In the genomic region with DNA sequence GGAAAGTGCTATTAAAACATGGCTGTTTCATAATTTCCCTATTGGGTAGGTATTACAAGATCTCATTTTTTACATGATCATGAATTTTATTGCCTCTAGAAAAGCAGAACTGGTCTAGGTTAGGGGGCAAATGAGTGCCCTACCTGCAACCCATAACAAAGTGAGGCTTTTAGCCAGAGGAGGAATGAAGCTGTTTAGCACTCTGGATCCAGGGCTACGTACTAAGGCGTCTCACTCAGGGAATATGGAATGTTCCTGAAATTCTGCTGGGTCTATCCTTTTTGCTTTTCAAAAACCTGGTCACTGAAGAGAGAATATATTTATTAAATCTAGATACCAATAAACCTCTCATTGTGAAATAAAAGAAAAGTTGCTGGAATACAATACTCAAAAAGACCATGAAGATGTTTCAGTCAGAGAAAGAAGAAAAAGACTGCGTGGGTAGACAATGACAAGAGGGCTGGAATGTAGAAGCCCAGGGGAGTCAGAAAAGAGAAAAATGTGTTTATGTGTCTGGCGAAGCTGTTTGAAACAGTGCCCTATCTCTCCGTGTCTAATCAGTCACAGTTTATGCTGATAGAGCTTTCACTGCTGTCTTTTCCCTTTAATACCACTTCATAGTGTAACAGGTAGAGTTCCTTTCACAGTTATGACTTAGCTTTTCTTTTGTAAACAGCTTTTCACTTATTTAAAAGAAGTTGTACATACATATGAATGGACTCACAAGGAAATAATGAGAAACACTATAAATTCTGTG, we compare ENCODE assay signal across 12 cellular contexts. TPM values are rescaled to one million over a fixed set of nuclear protein-coding genes. Genes with fewer than 3 reads are reported as not detected.
DNase-seq lines count a peak whose midpoint lies in the region; ATAC-seq and TF ChIP-seq lines count a peak whose summit lies in the region.
"Had no signal": no experiment of that assay in that cellular context is flagged by ENCODE, and none has a peak within 500 bp of the region (broad histone marks: within the 10 kb centered on the region; RNA-seq: fewer than 3 reads in every experiment).

No MANE protein-coding gene starts in this region.

- H3K4me3 ChIP-seq in left ventricle myocardium inferior (no peak overlapping the region), vagina (no peak overlapping the region)
- H3K4me3 ChIP-seq in naive thymus-derived CD4-positive, alpha-beta T cell (ENCODE audit: low read length) = no peak overlapping the region
- H3K4me3 ChIP-seq: ascending aorta had no signal

- H3K36me3 ChIP-seq in left ventricle myocardium inferior = no peaks in the 10 kb centered on the region
- H3K36me3 ChIP-seq in vagina = no peaks in the 10 kb centered on the region
- no peaks in the 10 kb centered on the region for H3K36me3 ChIP-seq in naive thymus-derived CD4-positive, alpha-beta T cell (ENCODE audit: control insufficient read depth in 2 of 3, insufficient read depth in 3 of 3, low read length in 3 of 3)
- H3K36me3 ChIP-seq: ascending aorta, neutrophil had no signal

- no peaks in the 10 kb centered on the region for H3K27me3 Mint-ChIP-seq in chondrocyte (ENCODE audit: low read depth)
- no peaks in the 10 kb centered on the region for H3K27me3 Mint-ChIP-seq in mesothelial cell of epicardium (ENCODE audit: low read depth)
- peaks cover 0 to 29% (median 0%) of the 10 kb centered on the region in 5 donors for H3K27me3 Mint-ChIP-seq in naive thymus-derived CD4-positive, alpha-beta T cell
- H3K27me3 Mint-ChIP-seq: stimulated activated naive CD8-positive, alpha-beta T cell treated with anti-CD3 and anti-CD28 coated beads, Interleukin-15, Interleukin-2, amounts not matched to agents 100 ng/mL and 50 ng/mL, for 24 hours had no signal

- H3K27ac Mint-ChIP-seq in chondrocyte (ENCODE audit: unreplicated experiment) = peak overlapping the region; percentile 23
- H3K27ac Mint-ChIP-seq in mesothelial cell of epicardium = peak overlapping the region; percentile 93
- no peak overlapping the region for H3K27ac Mint-ChIP-seq in naive thymus-derived CD4-positive, alpha-beta T cell
- H3K27ac Mint-ChIP-seq: stimulated activated naive CD8-positive, alpha-beta T cell treated with anti-CD3 and anti-CD28 coated beads, Interleukin-15, Interleukin-2, amounts not matched to agents 100 ng/mL and 50 ng/mL, for 24 hours had no signal

- peaks cover 30% of the 10 kb centered on the region for H3K4me1 Mint-ChIP-seq in chondrocyte (ENCODE audit: low read depth)
- H3K4me1 Mint-ChIP-seq in mesothelial cell of epicardium = peaks cover 64% of the 10 kb centered on the region
- peaks cover 0 to 4% (median 0%) of the 10 kb centered on the region in 7 donors for H3K4me1 Mint-ChIP-seq in naive thymus-derived CD4-positive, alpha-beta T cell

- no peaks in the 10 kb centered on the region for H3K36me3 Mint-ChIP-seq in chondrocyte (ENCODE audit: low read depth)
- no peaks in the 10 kb centered on the region for H3K36me3 Mint-ChIP-seq in mesothelial cell of epicardium
- no peaks in the 10 kb centered on the region for H3K36me3 Mint-ChIP-seq in naive thymus-derived CD4-positive, alpha-beta T cell

- CTCF ChIA-PET in naive thymus-derived CD4-positive, alpha-beta T cell (lab: Charles Lee) = no interaction called here

- POLR2A ChIA-PET in naive thymus-derived CD4-positive, alpha-beta T cell (lab: Charles Lee) = interaction anchor here (1.4 kb wide), 1 partner anchor 281 kb away, joined by 3 read pairs; no protein-coding TSS in a partner anchor

- H3K9me3 Mint-ChIP-seq in chondrocyte (ENCODE audit: low read depth) = no peaks in the 10 kb centered on the region
- H3K9me3 Mint-ChIP-seq in mesothelial cell of epicardium = peaks cover 3% of the 10 kb centered on the region
- no peaks in the 10 kb centered on the region for H3K9me3 Mint-ChIP-seq in naive thymus-derived CD4-positive, alpha-beta T cell
- H3K9me3 Mint-ChIP-seq: stimulated activated naive CD8-positive, alpha-beta T cell treated with anti-CD3 and anti-CD28 coated beads, Interleukin-15, Interleukin-2, amounts not matched to agents 100 ng/mL and 50 ng/mL, for 24 hours had no signal

- no peak for ATAC-seq in naive thymus-derived CD4-positive, alpha-beta T cell

- no peak for DNase-seq in left ventricle myocardium inferior
- DNase-seq in cardiac septum (ENCODE audit: low spot score) = no peak
- DNase-seq in chondrocyte (ENCODE audit: low spot score) = no peak
- DNase-seq in mesothelial cell of epicardium (ENCODE audit: low spot score in 2 of 2, unreplicated experiment in 2 of 2) = no peak
- DNase-seq in vagina (ENCODE audit: extremely low spot score in 2 of 2) = no peak
- no peak for DNase-seq in naive thymus-derived CD4-positive, alpha-beta T cell
- no peak for DNase-seq in stimulated activated CD4-positive, alpha-beta T cell treated with anti-CD3 and anti-CD28 coated beads, Interleukin-2, amount 100 ng/mL, for 24 hours
- DNase-seq in activated CD4-positive, alpha-beta T cell treated with anti-CD3 and anti-CD28 coated beads, Interleukin-2, amount 50 U/mL, for 4 hours = no peak
- DNase-seq: NCI-H1694 treated with DMSO at 0.1 percent for 48 hours had no signal

- H3K27me3 ChIP-seq in left ventricle myocardium inferior (ENCODE audit: low read depth) (no peaks in the 10 kb centered on the region), vagina (no peaks in the 10 kb centered on the region)
- H3K27me3 ChIP-seq in naive thymus-derived CD4-positive, alpha-beta T cell (ENCODE audit: control insufficient read depth in 2 of 2, insufficient read depth in 2 of 2, low read length in 2 of 2) = no peaks in the 10 kb centered on the region
- H3K27me3 ChIP-seq: ascending aorta, neutrophil had no signal

- peaks cover 37% of the 10 kb centered on the region for H3K4me1 ChIP-seq in left ventricle myocardium inferior
- H3K4me1 ChIP-seq in vagina = peaks cover 11% of the 10 kb centered on the region
- no peaks in the 10 kb centered on the region for H3K4me1 ChIP-seq in naive thymus-derived CD4-positive, alpha-beta T cell (ENCODE audit: control insufficient read depth in 2 of 2, insufficient read depth in 2 of 2, low read length in 2 of 2)

- H3K27ac ChIP-seq in left ventricle myocardium inferior (replicated peaks) = peak overlapping the region; percentile 84
- no peak overlapping the region for H3K27ac ChIP-seq in vagina
- H3K27ac ChIP-seq in naive thymus-derived CD4-positive, alpha-beta T cell (ENCODE audit: low read depth, low read length) = no peak overlapping the region
- H3K27ac ChIP-seq: ascending aorta, neutrophil had no signal

- intact Hi-C loops in left ventricle myocardium inferior (cut with micrococcal nuclease) = no loop called here
- intact Hi-C loops in cardiac septum (cut with DNase I) = loop anchor here (1.0 kb wide), 1 partner anchor 25 kb away; a partner anchor contains a TSS
- intact Hi-C loops in vagina (cut with DNase I) = no loop called here
- intact Hi-C loops in naive thymus-derived CD4-positive, alpha-beta T cell (cut with micrococcal nuclease) = no loop called here

- H3K9me3 ChIP-seq in left ventricle myocardium inferior (replicated peaks) (no peaks in the 10 kb centered on the region), vagina (no peaks in the 10 kb centered on the region)
- no peaks in the 10 kb centered on the region for H3K9me3 ChIP-seq in naive thymus-derived CD4-positive, alpha-beta T cell (ENCODE audit: control insufficient read depth in 2 of 3, low read length in 3 of 3)
- H3K9me3 ChIP-seq: ascending aorta, neutrophil had no signal

- no peak for TF ChIP-seq POLR2A in vagina (IDR thresholded peaks at IDR 0.05)

- no peak for TF ChIP-seq CTCF in left ventricle myocardium inferior (IDR thresholded peaks at IDR 0.05; ENCODE audit: borderline replicate concordance)
- no peak for TF ChIP-seq CTCF in chondrocyte (IDR thresholded peaks at IDR 0.05)
- no peak for TF ChIP-seq CTCF in mesothelial cell of epicardium (IDR thresholded peaks at IDR 0.05; ENCODE audit: unreplicated experiment)
- no peak for TF ChIP-seq CTCF in vagina (IDR thresholded peaks at IDR 0.05)

- H3K4me3 Mint-ChIP-seq in chondrocyte (ENCODE audit: unreplicated experiment) (no peak overlapping the region), mesothelial cell of epicardium (peak overlapping the region; percentile 31)
- H3K4me3 Mint-ChIP-seq in naive thymus-derived CD4-positive, alpha-beta T cell = no peak overlapping the region
- H3K4me3 Mint-ChIP-seq: stimulated activated naive CD8-positive, alpha-beta T cell treated with anti-CD3 and anti-CD28 coated beads, Interleukin-15, Interleukin-2, amounts not matched to agents 100 ng/mL and 50 ng/mL, for 24 hours had no signal

RNA-seq across cellular contexts. Expression of a gene that starts 25.0 kb away (rescaled TPM):
- total RNA-seq in left ventricle myocardium inferior = 21.4 TPM
- 20.2 TPM for total RNA-seq in cardiac septum
- 13.1 to 17.8 TPM (median 13.4 TPM) in 3 replicates for total RNA-seq in chondrocyte
- total RNA-seq in mesothelial cell of epicardium = 40.2 to 42.4 TPM (median 41.7 TPM) in 3 replicates
- 4.7 TPM for total RNA-seq in vagina
- 1 to 10 TPM; 1.2 to 9.1 (median 8.4) TPM for total RNA-seq in naive thymus-derived CD4-positive, alpha-beta T cell
- 1 to 10 TPM; 3.5 to 5.7 TPM for polyA plus RNA-seq in naive thymus-derived CD4-positive, alpha-beta T cell

RNA-seq across cellular contexts. Expression of a gene that starts 33.7 kb away (rescaled TPM):
- total RNA-seq in left ventricle myocardium inferior = 18.5 TPM
- 17.4 TPM for total RNA-seq in cardiac septum
- total RNA-seq in chondrocyte = 27.1 to 31.3 TPM (median 28.0 TPM) in 3 replicates
- 44.6 to 48.2 TPM (median 47.4 TPM) in 3 replicates for total RNA-seq in mesothelial cell of epicardium
- 13.0 TPM for total RNA-seq in vagina
- total RNA-seq in naive thymus-derived CD4-positive, alpha-beta T cell = 10 to 100 TPM; 25.7 to 55.4 (median 46.1) TPM
- 10 to 100 TPM; 26.4 to 28.0 TPM for polyA plus RNA-seq in naive thymus-derived CD4-positive, alpha-beta T cell

RNA-seq across cellular contexts. Expression of a gene that starts 50.6 kb away (rescaled TPM):
- total RNA-seq in left ventricle myocardium inferior = 7.8 TPM
- 8.7 TPM for total RNA-seq in cardiac septum
- total RNA-seq in chondrocyte = 21.9 to 26.5 TPM (median 24.9 TPM) in 3 replicates
- total RNA-seq in mesothelial cell of epicardium = 26.9 to 28.4 TPM (median 27.2 TPM) in 3 replicates
- total RNA-seq in vagina = 12.3 TPM
- 10 to 100 TPM; 30.4 to 53.0 (median 35.4) TPM for total RNA-seq in naive thymus-derived CD4-positive, alpha-beta T cell
- 10 to 100 TPM; 17.4 to 19.4 TPM for polyA plus RNA-seq in naive thymus-derived CD4-positive, alpha-beta T cell

Comparison
In these comparisons a context has a peak if more than half of its experiments do, and no peak if none do; other contexts are left out.
1. H3K27ac Mint-ChIP-seq: peak in chondrocyte (single experiment) and mesothelial cell of epicardium (single experiment); none in naive thymus-derived CD4-positive, alpha-beta T cell (0 of 9).